8 cellular contexts compared by ENCODE assay signal in genomic region chr1:87953732-87954344, GRCh38.
DNase-seq lines count a peak whose midpoint lies in the region; ATAC-seq and TF ChIP-seq lines count a peak whose summit lies in the region.

No MANE protein-coding gene starts in this region.

- ATAC-seq in GM19372 (IDR thresholded peaks at IDR 0.05; ENCODE audit: low read depth, unreplicated experiment): peak; percentile 83
- peak; percentile 53 to 73 for ATAC-seq in natural killer cell treated with Interleukin-12 subunit alpha and Interleukin-12 subunit beta and Interleukin-15 and Interleukin-18, amount 100 ng/mL, for 72 hours
- peak; percentile 72 for ATAC-seq in stimulated activated naive CD8-positive, alpha-beta T cell treated with anti-CD3 and anti-CD28 coated beads, Interleukin-15, amount 100 ng/mL, for 72 hours

- no peak overlapping the region for H3K4me3 Mint-ChIP-seq in natural killer cell treated with Interleukin-12 subunit alpha and Interleukin-12 subunit beta and Interleukin-15 and Interleukin-18, amount 100 ng/mL, for 72 hours
- H3K4me3 Mint-ChIP-seq in stimulated activated naive CD8-positive, alpha-beta T cell treated with anti-CD3 and anti-CD28 coated beads, Interleukin-15, amount 100 ng/mL, for 72 hours: no peak overlapping the region

- peaks cover 0 to 5% of the 10 kb centered on the region in 2 donors for H3K4me1 Mint-ChIP-seq in natural killer cell treated with Interleukin-12 subunit alpha and Interleukin-12 subunit beta and Interleukin-15 and Interleukin-18, amount 100 ng/mL, for 72 hours (ENCODE audit: low read depth in 2 of 2)
- no peaks in the 10 kb centered on the region for H3K4me1 Mint-ChIP-seq in stimulated activated naive CD8-positive, alpha-beta T cell treated with anti-CD3 and anti-CD28 coated beads, Interleukin-15, amount 100 ng/mL, for 72 hours

- peaks cover 18 to 33% of the 10 kb centered on the region in 2 donors for H3K27me3 Mint-ChIP-seq in natural killer cell treated with Interleukin-12 subunit alpha and Interleukin-12 subunit beta and Interleukin-15 and Interleukin-18, amount 100 ng/mL, for 72 hours
- H3K27me3 Mint-ChIP-seq in stimulated activated naive CD8-positive, alpha-beta T cell treated with anti-CD3 and anti-CD28 coated beads, Interleukin-15, amount 100 ng/mL, for 72 hours: peaks cover 33% of the 10 kb centered on the region

- TF ChIP-seq POLR2A in erythroblast (IDR thresholded peaks at IDR 0.05; ENCODE audit: low read length): no peak

- no peaks in the 10 kb centered on the region for H3K36me3 Mint-ChIP-seq in natural killer cell treated with Interleukin-12 subunit alpha and Interleukin-12 subunit beta and Interleukin-15 and Interleukin-18, amount 100 ng/mL, for 72 hours

- H3K9me3 Mint-ChIP-seq in natural killer cell treated with Interleukin-12 subunit alpha and Interleukin-12 subunit beta and Interleukin-15 and Interleukin-18, amount 100 ng/mL, for 72 hours: no peaks in the 10 kb centered on the region
- H3K9me3 Mint-ChIP-seq in stimulated activated naive CD8-positive, alpha-beta T cell treated with anti-CD3 and anti-CD28 coated beads, Interleukin-15, amount 100 ng/mL, for 72 hours: no peaks in the 10 kb centered on the region

- no peak overlapping the region for H3K27ac Mint-ChIP-seq in natural killer cell treated with Interleukin-12 subunit alpha and Interleukin-12 subunit beta and Interleukin-15 and Interleukin-18, amount 100 ng/mL, for 72 hours
- H3K27ac Mint-ChIP-seq in stimulated activated naive CD8-positive, alpha-beta T cell treated with anti-CD3 and anti-CD28 coated beads, Interleukin-15, amount 100 ng/mL, for 72 hours: no peak overlapping the region

- DNase-seq in CD1c-positive myeloid dendritic cell (ENCODE audit: extremely low spot score) (peak; percentile 67), HS-27A (ENCODE audit: low read depth) (peak; percentile 75), NOMO-1 treated with DMSO at 0.1 percent for 48 hours (lab: John Stamatoyannopoulos, UW; ENCODE audit: unreplicated experiment) (peak; percentile 59), erythroblast (lab: John Stamatoyannopoulos, UW) (peak; percentile 59 to 74)
- peak; percentile 48 for DNase-seq in activated CD8-positive, alpha-beta memory T cell treated with anti-CD3 and anti-CD28 coated beads, Interleukin-2, amount 50 U/mL, for 4 hours
- peak; percentile 80 for DNase-seq in natural killer cell treated with Interleukin-12 subunit alpha and Interleukin-12 subunit beta and Interleukin-15 and Interleukin-18, amount 100 ng/mL, for 72 hours (ENCODE audit: low spot score)
- peak; percentile 34 to 38 for DNase-seq in stimulated activated naive CD8-positive, alpha-beta T cell treated with anti-CD3 and anti-CD28 coated beads, Interleukin-15, amount 100 ng/mL, for 72 hours

Comparison
In these comparisons a context has a peak if more than half of its experiments do, and no peak if none do; other contexts are left out.
1. Peak in every context shown above with its lines: DNase-seq and ATAC-seq.